18 cellular contexts compared by ENCODE assay signal in genomic region chr5:83374547-83374946, GRCh38.
A peak's percentile ranks its signal among the peaks of the same experiment; 100 is the strongest.
DNase-seq lines count a peak whose midpoint lies in the region; ATAC-seq and TF ChIP-seq lines count a peak whose summit lies in the region.
"Had no signal": no experiment of that assay in that cellular context is flagged by ENCODE, and none has a peak within 500 bp of the region (broad histone marks: within the 10 kb centered on the region; RNA-seq: fewer than 3 reads in every experiment).

No MANE protein-coding gene starts in this region.

- no peaks in the 10 kb centered on the region for H3K4me1 ChIP-seq in right atrium auricular region
- no peaks in the 10 kb centered on the region for H3K4me1 ChIP-seq in gastrocnemius medialis
- H3K4me1 ChIP-seq: Caco-2, colonic mucosa had no signal

- H3K9me3 Mint-ChIP-seq in glutamatergic neuron (ENCODE audit: unreplicated experiment): peaks cover 1% of the 10 kb centered on the region

- no peaks in the 10 kb centered on the region for H3K4me1 Mint-ChIP-seq in glutamatergic neuron (ENCODE audit: low read depth, unreplicated experiment)

- TF ChIP-seq CTCF in epithelial cell of proximal tubule (conservative IDR thresholded peaks at IDR 0.05; ENCODE audit: low read depth, low read length) (no peak), right atrium auricular region (IDR thresholded peaks at IDR 0.05) (no peak), gastrocnemius medialis (IDR thresholded peaks at IDR 0.05 in 4 of 5, conservative IDR thresholded peaks at IDR 0.05 in 1 of 5) (no peak), glutamatergic neuron (IDR thresholded peaks at IDR 0.05; ENCODE audit: partially characterized antibody, unreplicated experiment) (no peak)

- no peaks in the 10 kb centered on the region for H3K36me3 Mint-ChIP-seq in glutamatergic neuron (ENCODE audit: unreplicated experiment)

- TF ChIP-seq POLR2A in gastrocnemius medialis (IDR thresholded peaks at IDR 0.05): no peak

- in situ Hi-C loops in gastrocnemius medialis (cut with MboI; ENCODE audit: low sequenced_read_pairs in 4 of 4): no loop called here

- H3K9me3 ChIP-seq in right atrium auricular region (no peaks in the 10 kb centered on the region), gastrocnemius medialis (no peaks in the 10 kb centered on the region)
- H3K9me3 ChIP-seq: Caco-2, colonic mucosa had no signal

- intact Hi-C loops in gastrocnemius medialis (cut with DNase I; ENCODE audit: low total_unique reads): no loop called here
- intact Hi-C loops in left colon (cut with DNase I, micrococcal nuclease): no loop called here

- ATAC-seq in gastrocnemius medialis (peak; percentile 42 to 53), GM21529 (IDR thresholded peaks at IDR 0.05; ENCODE audit: unreplicated experiment) (no peak), left colon (no peak)
- ATAC-seq: activated CD4-positive, CD25-positive, alpha-beta regulatory T cell treated with anti-CD3 and anti-CD28 coated beads, Interleukin-2, amount 50 U/mL, for 24 hours; left lobe of liver had no signal

- H3K27me3 ChIP-seq in right atrium auricular region (no peaks in the 10 kb centered on the region), gastrocnemius medialis (no peaks in the 10 kb centered on the region)
- H3K27me3 ChIP-seq: colonic mucosa had no signal

- H3K4me3 Mint-ChIP-seq in glutamatergic neuron (ENCODE audit: unreplicated experiment): no peak overlapping the region

- DNase-seq in EH (ENCODE audit: low read depth): peak; percentile 8
- peak; percentile 45 for DNase-seq in epithelial cell of proximal tubule (ENCODE audit: low read depth)
- peak; percentile 78 for DNase-seq in right atrium auricular region (ENCODE audit: low spot score)
- DNase-seq in gastrocnemius medialis: peak in 1 of 2 donors; percentile 28
- no peak for DNase-seq in NCI-H524 treated with DMSO at 0.1 percent for 48 hours (lab: John Stamatoyannopoulos, UW)
- DNase-seq in glutamatergic neuron: no peak
- DNase-seq in left colon: no peak
- DNase-seq: amniotic stem cell, Caco-2, colonic mucosa, GDM1, GOT3, NCI-H446, posterior cingulate gyrus, SIG-M5 had no signal

- H3K36me3 ChIP-seq in right atrium auricular region (no peaks in the 10 kb centered on the region), gastrocnemius medialis (no peaks in the 10 kb centered on the region)
- H3K36me3 ChIP-seq: colonic mucosa had no signal

- no peak overlapping the region for H3K4me3 ChIP-seq in epithelial cell of proximal tubule (ENCODE audit: low read depth, low read length)
- no peak overlapping the region for H3K4me3 ChIP-seq in right atrium auricular region
- H3K4me3 ChIP-seq in gastrocnemius medialis: no peak overlapping the region
- H3K4me3 ChIP-seq: colonic mucosa had no signal

- H3K27ac ChIP-seq in right atrium auricular region: peak overlapping the region; percentile 41 to 69
- H3K27ac ChIP-seq in gastrocnemius medialis: peak overlapping the region in 3 of 4 donors; percentile 28 to 33 (median 31)
- H3K27ac ChIP-seq: colonic mucosa had no signal

- H3K27me3 Mint-ChIP-seq in glutamatergic neuron (ENCODE audit: unreplicated experiment): peaks cover 2% of the 10 kb centered on the region

- H3K27ac Mint-ChIP-seq in glutamatergic neuron (ENCODE audit: unreplicated experiment): no peak overlapping the region

Comparison
In these comparisons a context has a peak if more than half of its experiments do, and no peak if none do; other contexts are left out.
1. DNase-seq: peak in EH (single experiment), epithelial cell of proximal tubule (single experiment) and right atrium auricular region (single experiment); none in NCI-H524 treated with DMSO at 0.1 percent for 48 hours (single experiment), glutamatergic neuron (single experiment) and left colon (0 of 2).
2. ATAC-seq: peak in gastrocnemius medialis (2 of 2); none in GM21529 (single experiment) and left colon (single experiment).